Comparison of ENCODE assay signal across 8 cellular contexts in the genomic region with DNA sequence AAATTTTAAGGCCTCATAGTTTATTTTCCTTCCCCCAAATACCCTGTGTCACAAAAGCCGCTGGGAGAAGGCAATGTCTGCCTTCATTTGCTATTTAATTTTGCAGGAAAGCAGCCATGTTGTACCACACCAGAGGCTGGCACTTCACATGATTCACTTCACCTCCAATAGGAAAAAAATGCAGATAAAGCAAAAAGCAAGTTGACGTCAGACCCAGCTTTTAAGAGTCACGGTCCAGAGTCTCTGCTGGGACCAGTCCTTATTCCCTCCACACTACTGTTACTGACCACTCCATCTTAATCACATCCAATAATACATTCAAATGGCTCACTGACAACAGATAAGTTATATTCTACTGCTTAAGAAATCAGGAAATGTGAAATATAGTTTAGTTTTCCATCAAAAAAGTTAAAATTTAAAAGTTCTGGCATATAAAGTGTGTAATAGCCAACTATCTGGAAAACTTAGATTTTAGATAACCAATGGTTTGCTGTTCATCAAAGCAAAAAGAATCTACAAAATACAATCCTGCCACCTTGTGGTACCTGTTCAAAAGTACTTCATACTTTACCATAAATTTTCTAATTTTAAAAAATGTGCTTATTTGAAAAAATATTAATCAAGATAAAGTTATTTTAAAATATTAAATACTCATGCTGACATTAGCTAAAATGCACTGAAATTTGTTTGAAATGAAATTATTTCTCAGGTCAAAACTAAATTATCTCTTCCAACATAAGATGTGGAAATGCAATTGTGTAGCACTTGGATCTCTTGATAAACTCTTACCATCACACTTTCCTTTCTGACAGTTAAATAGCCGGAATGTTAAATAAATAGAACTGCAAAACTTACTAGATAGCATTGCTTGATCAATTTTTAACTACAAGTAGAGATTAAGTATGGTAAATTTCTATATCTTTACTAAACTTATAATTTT.
DNase-seq lines count a peak whose midpoint lies in the region; ATAC-seq and TF ChIP-seq lines count a peak whose summit lies in the region.

No MANE protein-coding gene starts in this region.

- TF ChIP-seq CTCF in GM06990 (IDR thresholded peaks at IDR 0.05; ENCODE audit: insufficient read depth, low read length, poor library complexity, severe bottlenecking) (peak; percentile 14), MCF 10A (IDR thresholded peaks at IDR 0.05; ENCODE audit: unreplicated experiment) (peak; percentile 58)

- H3K36me3 ChIP-seq in GM06990 (ENCODE audit: control insufficient read depth, insufficient read depth, low read length): no peaks in the 10 kb centered on the region
- no peaks in the 10 kb centered on the region for H3K36me3 ChIP-seq in naive thymus-derived CD4-positive, alpha-beta T cell (ENCODE audit: control insufficient read depth in 2 of 3, insufficient read depth in 3 of 3, low read length in 3 of 3)

- intact Hi-C loops in MCF 10A (cut with micrococcal nuclease): loop anchor here (1.0 to 2.0 kb wide), 3 partner anchors 34 to 566 kb away; no protein-coding TSS in a partner anchor
- intact Hi-C loops in naive thymus-derived CD4-positive, alpha-beta T cell (cut with micrococcal nuclease): loop anchor here (1.0 kb wide), 4 partner anchors 34 to 566 kb away; no protein-coding TSS in a partner anchor

- no TSS peak for BruUV-seq in MCF 10A (replicated peaks; lab: Mats Ljungman, UMichigan)

- no peak overlapping the region for H3K4me3 ChIP-seq in GM06990 (replicated peaks; ENCODE audit: low read depth, low read length)
- H3K4me3 ChIP-seq in naive thymus-derived CD4-positive, alpha-beta T cell (ENCODE audit: low read length): no peak overlapping the region

- H3K36me3 Mint-ChIP-seq in MCF 10A (ENCODE audit: insufficient read depth, unreplicated experiment): peaks cover 6% of the 10 kb centered on the region
- H3K36me3 Mint-ChIP-seq in naive thymus-derived CD4-positive, alpha-beta T cell: peaks cover 0 to 3% (median 0%) of the 10 kb centered on the region in 5 donors

- no peak overlapping the region for H3K27ac ChIP-seq in naive thymus-derived CD4-positive, alpha-beta T cell (ENCODE audit: low read depth, low read length)

- DNase-seq in GM06990 (ENCODE audit: extremely low read depth, insufficient read length) (no peak), NCI-H2081 treated with DMSO at 0.1 percent for 48 hours (lab: John Stamatoyannopoulos, UW) (peak; percentile 19), MCF 10A (ENCODE audit: unreplicated experiment) (peak; percentile 50)
- peak in 5 of 9 donors; percentile 10 to 29 (median 21) for DNase-seq in naive thymus-derived CD4-positive, alpha-beta T cell
- no peak for DNase-seq in NK-92 treated with Interleukin-12 subunit alpha and Interleukin-12 subunit beta, amount 100 ng/mL, for 24 hours (lab: John Stamatoyannopoulos, UW)
- DNase-seq in activated CD4-positive, alpha-beta T cell treated with anti-CD3 and anti-CD28 coated beads for 4 hours: no peak

- peaks cover 6% of the 10 kb centered on the region for H3K4me1 Mint-ChIP-seq in MCF 10A (ENCODE audit: insufficient read depth, unreplicated experiment)
- peaks cover 0 to 5% (median 0%) of the 10 kb centered on the region in 7 donors for H3K4me1 Mint-ChIP-seq in naive thymus-derived CD4-positive, alpha-beta T cell

- POLR2A ChIA-PET in MCF 10A (lab: Yijun Ruan, JAX): interaction anchor here (1.0 to 3.2 kb wide), 2 partner anchors 563 to 575 kb away, joined by 3 to 7 read pairs; no protein-coding TSS in a partner anchor
- POLR2A ChIA-PET in naive thymus-derived CD4-positive, alpha-beta T cell (lab: Charles Lee): no interaction called here

- CTCF ChIA-PET in MCF 10A (lab: Yijun Ruan, JAX): interaction anchor here (0.5 to 6.6 kb wide), 13 partner anchors 11 to 882 kb away, joined by 3 to 63 read pairs (median 4); no protein-coding TSS in a partner anchor
- CTCF ChIA-PET in naive thymus-derived CD4-positive, alpha-beta T cell (lab: Charles Lee): interaction anchor here (1.0 to 2.6 kb wide), 6 partner anchors 32 to 565 kb away, joined by 3 to 11 read pairs (median 4); no protein-coding TSS in a partner anchor

- no peaks in the 10 kb centered on the region for H3K27me3 ChIP-seq in GM06990 (replicated peaks; ENCODE audit: control insufficient read depth, insufficient read depth, low read length)
- no peaks in the 10 kb centered on the region for H3K27me3 ChIP-seq in naive thymus-derived CD4-positive, alpha-beta T cell (ENCODE audit: control insufficient read depth in 2 of 2, insufficient read depth in 2 of 2, low read length in 2 of 2)

- no peak overlapping the region for H3K4me3 Mint-ChIP-seq in MCF 10A (ENCODE audit: unreplicated experiment)
- H3K4me3 Mint-ChIP-seq in naive thymus-derived CD4-positive, alpha-beta T cell: no peak overlapping the region

- no peaks in the 10 kb centered on the region for H3K9me3 ChIP-seq in naive thymus-derived CD4-positive, alpha-beta T cell (ENCODE audit: control insufficient read depth in 2 of 3, low read length in 3 of 3)

- no peak overlapping the region for H3K27ac Mint-ChIP-seq in MCF 10A (ENCODE audit: low read depth, unreplicated experiment)
- H3K27ac Mint-ChIP-seq in naive thymus-derived CD4-positive, alpha-beta T cell: no peak overlapping the region

- ATAC-seq in naive thymus-derived CD4-positive, alpha-beta T cell: no peak
- no peak for ATAC-seq in HG03139 (IDR thresholded peaks at IDR 0.05; ENCODE audit: unreplicated experiment)
- ATAC-seq in GM19463 (IDR thresholded peaks at IDR 0.05; ENCODE audit: unreplicated experiment): no peak

- H3K27me3 Mint-ChIP-seq in MCF 10A (ENCODE audit: insufficient read depth, unreplicated experiment): no peaks in the 10 kb centered on the region
- peaks cover 0 to 23% (median 0%) of the 10 kb centered on the region in 5 donors for H3K27me3 Mint-ChIP-seq in naive thymus-derived CD4-positive, alpha-beta T cell

- H3K9me3 Mint-ChIP-seq in MCF 10A (ENCODE audit: unreplicated experiment): no peaks in the 10 kb centered on the region
- no peaks in the 10 kb centered on the region for H3K9me3 Mint-ChIP-seq in naive thymus-derived CD4-positive, alpha-beta T cell

- H3K4me1 ChIP-seq in naive thymus-derived CD4-positive, alpha-beta T cell (ENCODE audit: control insufficient read depth in 2 of 2, insufficient read depth in 2 of 2, low read length in 2 of 2): no peaks in the 10 kb centered on the region

Comparison
In these comparisons a context has a peak if more than half of its experiments do, and no peak if none do; other contexts are left out.
1. DNase-seq: peak in NCI-H2081 treated with DMSO at 0.1 percent for 48 hours (single experiment), MCF 10A (single experiment) and naive thymus-derived CD4-positive, alpha-beta T cell (5 of 9); none in GM06990 (single experiment), NK-92 treated with Interleukin-12 subunit alpha and Interleukin-12 subunit beta, amount 100 ng/mL, for 24 hours (single experiment) and activated CD4-positive, alpha-beta T cell treated with anti-CD3 and anti-CD28 coated beads for 4 hours (0 of 2).